In the genomic region with DNA sequence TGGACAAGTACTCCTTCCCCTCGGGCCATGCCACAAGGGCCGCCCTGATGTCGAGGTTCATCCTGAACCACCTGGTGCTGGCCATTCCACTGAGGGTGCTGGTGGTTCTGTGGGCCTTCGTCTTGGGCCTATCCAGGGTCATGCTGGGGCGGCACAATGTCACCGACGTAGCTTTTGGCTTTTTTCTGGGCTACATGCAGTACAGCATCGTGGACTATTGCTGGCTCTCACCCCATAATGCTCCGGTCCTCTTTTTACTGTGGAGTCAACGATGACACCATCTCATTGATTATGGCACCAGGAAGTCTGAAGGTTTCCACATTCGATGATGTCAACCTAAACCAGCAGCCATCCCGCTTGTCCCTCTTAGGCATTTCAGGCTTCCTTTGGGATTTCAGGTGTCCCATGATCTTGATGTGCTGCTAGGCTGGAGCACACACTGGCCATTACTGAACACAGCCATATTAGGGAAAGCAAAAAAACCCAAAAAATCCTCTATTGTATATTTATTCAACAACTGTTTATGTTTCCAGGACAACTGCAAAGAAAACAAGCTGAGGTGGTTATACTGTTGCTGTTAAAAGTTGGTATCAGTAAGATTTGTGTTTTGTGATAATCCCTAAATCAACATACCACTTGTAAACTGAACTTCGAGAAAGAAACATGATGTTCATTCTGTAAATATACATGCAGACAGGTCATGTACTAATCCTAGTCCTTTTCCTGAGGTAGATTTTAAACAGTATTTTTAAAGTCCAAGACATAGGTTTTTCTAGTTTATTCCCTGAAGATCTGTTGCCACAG, we compare ENCODE assay signal across 9 cellular contexts. TPM values are rescaled to one million over a fixed set of nuclear protein-coding genes. Genes with fewer than 3 reads are reported as not detected.
DNase-seq lines count a peak whose midpoint lies in the region; ATAC-seq and TF ChIP-seq lines count a peak whose summit lies in the region.
"Had no signal": no experiment of that assay in that cellular context is flagged by ENCODE, and none has a peak within 500 bp of the region (broad histone marks: within the 10 kb centered on the region; RNA-seq: fewer than 3 reads in every experiment).

No MANE protein-coding gene starts in this region.

- no peak for ATAC-seq in CD8-positive, alpha-beta T cell
- ATAC-seq in HG03135 (IDR thresholded peaks at IDR 0.05; ENCODE audit: unreplicated experiment) (peak; percentile 1), HG02981 (IDR thresholded peaks at IDR 0.05; ENCODE audit: unreplicated experiment) (no peak), GM21737 (IDR thresholded peaks at IDR 0.05; ENCODE audit: unreplicated experiment) (no peak)
- ATAC-seq in activated naive CD4-positive, alpha-beta T cell treated with anti-CD3 and anti-CD28 coated beads, Interleukin-2, amount 50 U/mL, for 72 hours: peak in 1 of 2 donors; percentile 3

- no peak for TF ChIP-seq CTCF in CD8-positive, alpha-beta T cell (IDR thresholded peaks at IDR 0.05)

- POLR2A ChIA-PET in CD8-positive, alpha-beta T cell (lab: Charles Lee): interaction anchor here (1.2 to 2.6 kb wide), 3 partner anchors 15 to 77 kb away, joined by 4 to 19 read pairs (median 6); partner anchors contain the start of gene CDC37L1

- no peaks in the 10 kb centered on the region for H3K36me3 ChIP-seq in CD8-positive, alpha-beta T cell (ENCODE audit: insufficient read depth, low read length)

- H3K36me3 Mint-ChIP-seq in CD8-positive, alpha-beta T cell: peaks cover 5% of the 10 kb centered on the region
- H3K36me3 Mint-ChIP-seq in activated naive CD4-positive, alpha-beta T cell treated with anti-CD3 and anti-CD28 coated beads, Interleukin-2, amount 50 U/mL, for 72 hours: peaks cover 8 to 14% of the 10 kb centered on the region in 2 donors

- peak overlapping the region; percentile 70 for H3K27ac ChIP-seq in CD8-positive, alpha-beta T cell (ENCODE audit: low read depth, low read length)
- peak overlapping the region; percentile 69 for H3K27ac ChIP-seq in substantia nigra (ENCODE audit: low read depth, low read length, poor library complexity, severe bottlenecking)

- peak overlapping the region; percentile 98 for H3K27ac Mint-ChIP-seq in CD8-positive, alpha-beta T cell
- H3K27ac Mint-ChIP-seq in activated naive CD4-positive, alpha-beta T cell treated with anti-CD3 and anti-CD28 coated beads, Interleukin-2, amount 50 U/mL, for 72 hours: peak overlapping the region; percentile 80 to 92

- H3K27me3 ChIP-seq in CD8-positive, alpha-beta T cell (ENCODE audit: insufficient read depth, low read length): no peaks in the 10 kb centered on the region

- no peak for DNase-seq in CD8-positive, alpha-beta T cell
- no peak for DNase-seq in activated naive CD4-positive, alpha-beta T cell treated with anti-CD3 and anti-CD28 coated beads, Interleukin-2, amount 50 U/mL, for 72 hours (ENCODE audit: low spot score in 2 of 2)
- DNase-seq in iris pigment epithelial cell (ENCODE audit: low read depth) (peak; percentile 7), substantia nigra (lab: John Stamatoyannopoulos, UW) (peak in 1 of 49 donors; percentile 60)
- no peak for DNase-seq in stimulated activated CD4-positive, alpha-beta T cell treated with anti-CD3 and anti-CD28 coated beads, Interleukin-4, amount 100 ng/mL, for 4 hours

- intact Hi-C loops in CD8-positive, alpha-beta T cell (cut with DNase I, micrococcal nuclease): loop anchor here (1.0 to 10.0 kb wide), 7 partner anchors 16 to 1818 kb away; partner anchors contain the start of genes AK3 (in 2 of the 2), CDC37L1 (in 2 of the 2), JAK2 (in 1 of the 2) and PUM3 (in 1 of the 2)

- H3K4me1 ChIP-seq in CD8-positive, alpha-beta T cell (ENCODE audit: insufficient read depth, low read length): peaks cover 62% of the 10 kb centered on the region

- CTCF ChIA-PET in CD8-positive, alpha-beta T cell (lab: Charles Lee): interaction anchor here (0.9 to 1.7 kb wide), 3 partner anchors 19 to 39 kb away, joined by 5 to 10 read pairs (median 5); no protein-coding TSS in a partner anchor

- H3K4me1 Mint-ChIP-seq in CD8-positive, alpha-beta T cell (ENCODE audit: low read depth): peaks cover 74% of the 10 kb centered on the region

- no peaks in the 10 kb centered on the region for H3K9me3 ChIP-seq in CD8-positive, alpha-beta T cell (ENCODE audit: low read length)

- H3K4me3 ChIP-seq in CD8-positive, alpha-beta T cell (ENCODE audit: low read depth, low read length): peak overlapping the region; percentile 88

- peak overlapping the region; percentile 98 for H3K4me3 Mint-ChIP-seq in CD8-positive, alpha-beta T cell

- no peaks in the 10 kb centered on the region for H3K27me3 Mint-ChIP-seq in CD8-positive, alpha-beta T cell (ENCODE audit: low read depth)

- no peaks in the 10 kb centered on the region for H3K9me3 Mint-ChIP-seq in CD8-positive, alpha-beta T cell
- H3K9me3 Mint-ChIP-seq in activated naive CD4-positive, alpha-beta T cell treated with anti-CD3 and anti-CD28 coated beads, Interleukin-2, amount 50 U/mL, for 72 hours: peaks cover 0 to 4% of the 10 kb centered on the region in 2 donors

RNA-seq across cellular contexts. Expression of gene PLPP6, which starts 1.1 kb away (rescaled TPM):
- total RNA-seq in CD8-positive, alpha-beta T cell: 1 to 10 TPM; 4.4 TPM
- total RNA-seq in activated naive CD4-positive, alpha-beta T cell treated with anti-CD3 and anti-CD28 coated beads, Interleukin-2, amount 50 U/mL, for 72 hours: 1 to 10 TPM; 2.0 to 3.6 TPM

RNA-seq across cellular contexts. Expression of gene SPATA6L, which starts 3.1 kb away (rescaled TPM):
- 1 to 10 TPM; 2.6 to 3.3 TPM for total RNA-seq in CD8-positive, alpha-beta T cell
- total RNA-seq in activated naive CD4-positive, alpha-beta T cell treated with anti-CD3 and anti-CD28 coated beads, Interleukin-2, amount 50 U/mL, for 72 hours: 1 to 10 TPM in 1 of 2 donors, under 1 TPM in 1; 0.99 to 2.1 TPM
- total RNA-seq: NCI-H460 had no signal

RNA-seq across cellular contexts. Expression of gene CDC37L1, which starts 16.2 kb away (rescaled TPM):
- 10 to 100 TPM; 35.1 to 36.1 TPM for total RNA-seq in CD8-positive, alpha-beta T cell
- total RNA-seq in activated naive CD4-positive, alpha-beta T cell treated with anti-CD3 and anti-CD28 coated beads, Interleukin-2, amount 50 U/mL, for 72 hours: 10 to 100 TPM in 1 of 2 donors, 1 to 10 TPM in 1; 9.1 to 18.3 TPM
